ENCODE assay signal across 9 cellular contexts in genomic region chr1:965526-966134, GRCh38. TPM values are rescaled to one million over a fixed set of nuclear protein-coding genes. Genes with fewer than 3 reads are reported as not detected.
DNase-seq lines count a peak whose midpoint lies in the region; ATAC-seq and TF ChIP-seq lines count a peak whose summit lies in the region.
"Had no signal": no experiment of that assay in that cellular context is flagged by ENCODE, and none has a peak within 500 bp of the region (broad histone marks: within the 10 kb centered on the region; RNA-seq: fewer than 3 reads in every experiment).

No MANE protein-coding gene starts in this region.

- POLR2A ChIA-PET in CD8-positive, alpha-beta memory T cell (lab: Charles Lee), result no interaction called here

- no peak for TF ChIP-seq CTCF in Peyer's patch (IDR thresholded peaks at IDR 0.05)
- no peak for TF ChIP-seq CTCF in lower lobe of right lung (IDR thresholded peaks at IDR 0.05)
- TF ChIP-seq CTCF in adrenal gland (IDR thresholded peaks at IDR 0.05), result no peak

- peak overlapping the region; percentile 51 for H3K27ac ChIP-seq in CD8-positive, alpha-beta memory T cell (ENCODE audit: low read depth, low read length)
- peak overlapping the region; percentile 69 to 79 (median 76) for H3K27ac ChIP-seq in Peyer's patch
- H3K27ac ChIP-seq in lower lobe of right lung, result peak overlapping the region; percentile 83
- peak overlapping the region in 2 of 5 donors; percentile 83 to 86 for H3K27ac ChIP-seq in adrenal gland

- CTCF ChIA-PET in CD8-positive, alpha-beta memory T cell (lab: Charles Lee), result no interaction called here

- peak overlapping the region in 5 of 7 donors; percentile 28 to 63 (median 54) for H3K4me3 Mint-ChIP-seq in CD8-positive, alpha-beta memory T cell
- H3K4me3 Mint-ChIP-seq: activated naive CD8-positive, alpha-beta T cell had no signal

- no peaks in the 10 kb centered on the region for H3K36me3 ChIP-seq in CD8-positive, alpha-beta memory T cell (ENCODE audit: insufficient read depth, low read length)
- peaks cover 0 to 10% (median 0%) of the 10 kb centered on the region in 3 donors for H3K36me3 ChIP-seq in Peyer's patch
- peaks cover 6% of the 10 kb centered on the region for H3K36me3 ChIP-seq in lower lobe of right lung
- no peaks in the 10 kb centered on the region for H3K36me3 ChIP-seq in adrenal gland (replicated peaks in 1 of 2)

- TF ChIP-seq POLR2A in Peyer's patch (IDR thresholded peaks at IDR 0.05), result no peak
- no peak for TF ChIP-seq POLR2A in adrenal gland (IDR thresholded peaks at IDR 0.05)

- H3K4me3 ChIP-seq in CD8-positive, alpha-beta memory T cell (ENCODE audit: low read length), result no peak overlapping the region
- H3K4me3 ChIP-seq in Peyer's patch (peak overlapping the region in 1 of 4 donors; percentile 50), lower lobe of right lung (peak overlapping the region; percentile 81), adrenal gland (peak overlapping the region in 1 of 4 donors; percentile 62)

- H3K9me3 Mint-ChIP-seq in CD8-positive, alpha-beta memory T cell, result no peaks in the 10 kb centered on the region

- no peak for DNase-seq in CD8-positive, alpha-beta memory T cell
- no peak for DNase-seq in Peyer's patch
- no peak for DNase-seq in lower lobe of right lung
- DNase-seq in NCI-H2029 (lab: John Stamatoyannopoulos, UW), result no peak
- no peak for DNase-seq in germinal center (ENCODE audit: low spot score)
- no peak for DNase-seq in adrenal gland
- DNase-seq: NCI-H510A treated with DMSO at 0.1 percent for 48 hours had no signal

- peaks cover 12% of the 10 kb centered on the region for H3K4me1 ChIP-seq in CD8-positive, alpha-beta memory T cell (ENCODE audit: insufficient read depth, low read length)
- H3K4me1 ChIP-seq in Peyer's patch (peaks cover 0 to 30% (median 15%) of the 10 kb centered on the region in 4 donors), lower lobe of right lung (peaks cover 21% of the 10 kb centered on the region), adrenal gland (replicated peaks in 1 of 2) (peaks cover 14 to 15% of the 10 kb centered on the region in 2 donors)

- ATAC-seq in lower lobe of right lung, result no peak

- H3K27me3 ChIP-seq in CD8-positive, alpha-beta memory T cell (ENCODE audit: insufficient read depth, low read length, poor library complexity, severe bottlenecking), result no peaks in the 10 kb centered on the region
- peaks cover 0 to 2% of the 10 kb centered on the region in 2 donors for H3K27me3 ChIP-seq in Peyer's patch
- H3K27me3 ChIP-seq in lower lobe of right lung (ENCODE audit: low read depth), result peaks cover 20% of the 10 kb centered on the region
- H3K27me3 ChIP-seq in adrenal gland, result peaks cover 6% of the 10 kb centered on the region

- H3K4me1 Mint-ChIP-seq in CD8-positive, alpha-beta memory T cell, result peaks cover 0 to 22% (median 3%) of the 10 kb centered on the region in 3 donors

- H3K9me3 ChIP-seq in CD8-positive, alpha-beta memory T cell (ENCODE audit: low read length), result no peaks in the 10 kb centered on the region
- H3K9me3 ChIP-seq in Peyer's patch (no peaks in the 10 kb centered on the region), lower lobe of right lung (no peaks in the 10 kb centered on the region), adrenal gland (replicated peaks in 1 of 3) (no peaks in the 10 kb centered on the region)

- WGBS in adrenal gland, 4 donors, result 71 to 90% (median 82%) methylated on average over 9 to 26 of the region's 26 CpGs

- intact Hi-C loops in lower lobe of right lung (cut with DNase I), result no loop called here
- intact Hi-C loops in adrenal gland (cut with DNase I), result no loop called here

- H3K27me3 Mint-ChIP-seq in CD8-positive, alpha-beta memory T cell, result peaks cover 3 to 4% of the 10 kb centered on the region in 2 donors

- H3K36me3 Mint-ChIP-seq in CD8-positive, alpha-beta memory T cell, result peaks cover 0 to 12% (median 0%) of the 10 kb centered on the region in 3 donors
- H3K36me3 Mint-ChIP-seq: activated naive CD8-positive, alpha-beta T cell had no signal

- H3K27ac Mint-ChIP-seq in CD8-positive, alpha-beta memory T cell, result peak overlapping the region in 3 of 8 donors; percentile 23 to 51 (median 35)
- H3K27ac Mint-ChIP-seq: activated naive CD8-positive, alpha-beta T cell had no signal

RNA-seq across cellular contexts. Expression of gene PLEKHN1, which starts 0.7 kb away (rescaled TPM):
- 1 to 10 TPM; 2.7 to 3.5 TPM for total RNA-seq in CD8-positive, alpha-beta memory T cell
- polyA plus RNA-seq in CD8-positive, alpha-beta memory T cell, result 0.49 TPM
- total RNA-seq in Peyer's patch (under 1 TPM in 3 of 4 donors, not detected in 1; 0.40 to 0.83 (median 0.47) TPM), lower lobe of right lung (1.2 TPM), adrenal gland (1 to 10 TPM in 3 of 8 donors, under 1 TPM in 3, not detected in 2; 0.30 to 3.8 (median 1.1) TPM)
- polyA plus RNA-seq in adrenal gland, result 10 to 100 TPM in 1 of 3 donors, 1 to 10 TPM in 1, under 1 TPM in 1; 0.05 to 10.5 (median 4.2) TPM
- total RNA-seq: temporal lobe had no signal

RNA-seq across cellular contexts. Expression of gene KLHL17, which starts 5.2 kb away (rescaled TPM):
- total RNA-seq in CD8-positive, alpha-beta memory T cell, result 10 to 100 TPM; 27.6 to 28.6 TPM
- 1.4 TPM for polyA plus RNA-seq in CD8-positive, alpha-beta memory T cell
- 10 to 100 TPM; 14.9 to 17.0 (median 15.8) TPM for total RNA-seq in Peyer's patch
- total RNA-seq in lower lobe of right lung, result 17.0 TPM
- 10 to 100 TPM in 1 of 8 donors, 1 to 10 TPM in 7; 3.2 to 15.9 (median 6.9) TPM for total RNA-seq in adrenal gland
- polyA plus RNA-seq in adrenal gland, result 10 to 100 TPM in 2 of 3 donors, under 1 TPM in 1; 0.73 to 38.8 (median 25.4) TPM

RNA-seq across cellular contexts. Expression of gene NOC2L, which starts 6.6 kb away (rescaled TPM):
- 100 to 1,000 TPM; 175 to 187 TPM for total RNA-seq in CD8-positive, alpha-beta memory T cell
- 72.3 TPM for polyA plus RNA-seq in CD8-positive, alpha-beta memory T cell
- 10 to 100 TPM; 18.2 to 58.6 (median 39.9) TPM for total RNA-seq in Peyer's patch
- 46.5 TPM for total RNA-seq in lower lobe of right lung
- 10 to 100 TPM; 22.4 to 58.9 (median 38.1) TPM for total RNA-seq in adrenal gland
- polyA plus RNA-seq in adrenal gland, result 10 to 100 TPM; 39.2 to 97.7 (median 64.9) TPM

RNA-seq across cellular contexts. Expression of gene PERM1, which starts 16.3 kb away (rescaled TPM):
- total RNA-seq in CD8-positive, alpha-beta memory T cell, result not detected
- polyA plus RNA-seq in CD8-positive, alpha-beta memory T cell, result not detected
- total RNA-seq in Peyer's patch, result under 1 TPM in 1 of 4 donors, not detected in 3; 0.35 TPM
- not detected for total RNA-seq in lower lobe of right lung
- total RNA-seq in adrenal gland, result under 1 TPM in 5 of 8 donors, not detected in 3; 0.13 to 0.28 (median 0.14) TPM
- under 1 TPM in 2 of 3 donors, not detected in 1; 0.40 to 0.88 TPM for polyA plus RNA-seq in adrenal gland

RNA-seq across cellular contexts. Expression of gene HES4, which starts 34.3 kb away (rescaled TPM):
- total RNA-seq in CD8-positive, alpha-beta memory T cell, result under 1 TPM; 0.24 to 0.62 TPM
- polyA plus RNA-seq in CD8-positive, alpha-beta memory T cell, result not detected
- total RNA-seq in Peyer's patch, result 10 to 100 TPM in 2 of 4 donors, 1 to 10 TPM in 2; 3.9 to 12.4 (median 7.7) TPM
- 21.4 TPM for total RNA-seq in lower lobe of right lung
- 10 to 100 TPM in 1 of 8 donors, 1 to 10 TPM in 7; 3.1 to 14.5 (median 6.4) TPM for total RNA-seq in adrenal gland
- polyA plus RNA-seq in adrenal gland, result 10 to 100 TPM in 2 of 3 donors, not detected in 1; 27.3 to 29.8 TPM
